In the genomic region with DNA sequence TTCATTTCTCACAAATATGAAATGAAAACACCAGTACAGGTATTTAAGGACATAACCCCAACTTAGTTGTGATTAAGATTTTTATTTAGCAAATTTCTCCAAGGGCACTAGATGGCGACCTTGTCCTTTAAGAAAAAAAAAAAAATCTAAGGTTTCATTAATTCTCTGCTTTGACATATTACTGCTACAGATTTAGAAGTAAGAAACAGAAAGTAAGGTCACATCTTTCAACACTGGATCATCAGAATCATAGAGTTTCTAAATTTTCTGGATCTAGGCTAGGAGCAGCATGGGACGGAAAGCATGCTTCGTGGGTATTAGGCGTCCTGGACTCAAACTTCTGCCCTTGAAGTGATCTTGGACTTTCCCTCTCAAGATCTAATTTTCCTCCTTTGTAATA, we compare ENCODE assay signal across 11 cellular contexts.
DNase-seq lines count a peak whose midpoint lies in the region; ATAC-seq and TF ChIP-seq lines count a peak whose summit lies in the region.
"Had no signal": no experiment of that assay in that cellular context is flagged by ENCODE, and none has a peak within 500 bp of the region (broad histone marks: within the 10 kb centered on the region; RNA-seq: fewer than 3 reads in every experiment).

No MANE protein-coding gene starts in this region.

- H3K9me3 Mint-ChIP-seq in activated CD4-positive, alpha-beta T cell treated with anti-CD3 and anti-CD28 coated beads for 36 hours (ENCODE audit: low read depth): no peaks in the 10 kb centered on the region
- H3K9me3 Mint-ChIP-seq: activated naive CD8-positive, alpha-beta T cell treated with anti-CD3 and anti-CD28 coated beads, Interleukin-2, amount 10 ng/mL, durations not matched to agents 7 days and 5 days had no signal

- no peaks in the 10 kb centered on the region for H4K20me1 ChIP-seq in PC-9 (ENCODE audit: insufficient read depth)

- H2AFZ ChIP-seq in PC-9: no peak overlapping the region

- H3K9me3 ChIP-seq in PC-9 (ENCODE audit: insufficient read depth, low read depth): no peaks in the 10 kb centered on the region
- no peaks in the 10 kb centered on the region for H3K9me3 ChIP-seq in thyroid gland
- H3K9me3 ChIP-seq: testis had no signal

- TF ChIP-seq POLR2A in thyroid gland (IDR thresholded peaks at IDR 0.05): no peak

- 49 to 55% methylated on average over 4 of the region's 4 CpGs for WGBS in thyroid gland, 2 donors

- H3K4me1 ChIP-seq in PC-9 (replicated peaks; ENCODE audit: insufficient read depth) (0 out of 2 replicates have a peak, but pooled peaks cover 4% of the 10 kb centered on the region), foreskin keratinocyte (peaks cover 5% of the 10 kb centered on the region), thyroid gland (no peaks in the 10 kb centered on the region)
- H3K4me1 ChIP-seq: testis had no signal

- H3K27me3 ChIP-seq in PC-9 (ENCODE audit: insufficient read depth, low read depth) (peaks cover 20% of the 10 kb centered on the region; the same call in 1 of the 2 replicates), foreskin keratinocyte (peaks cover 4% of the 10 kb centered on the region), thyroid gland (no peaks in the 10 kb centered on the region)
- H3K27me3 ChIP-seq: testis had no signal

- POLR2A ChIA-PET in PC-9 (lab: Charles Lee; ENCODE audit: unreplicated experiment): no interaction called here
- POLR2A ChIA-PET in activated CD4-positive, alpha-beta T cell treated with anti-CD3 and anti-CD28 coated beads for 36 hours (lab: Charles Lee): no interaction called here

- H3K4me2 ChIP-seq in PC-9: no peak overlapping the region

- H3K36me3 ChIP-seq in PC-9 (ENCODE audit: low read depth) (no peaks in the 10 kb centered on the region), thyroid gland (no peaks in the 10 kb centered on the region)

- H3K4me3 Mint-ChIP-seq in activated CD4-positive, alpha-beta T cell treated with anti-CD3 and anti-CD28 coated beads for 36 hours: no peak overlapping the region
- H3K4me3 Mint-ChIP-seq: activated naive CD8-positive, alpha-beta T cell treated with anti-CD3 and anti-CD28 coated beads, Interleukin-2, amount 10 ng/mL, durations not matched to agents 7 days and 5 days had no signal

- peaks cover 40% of the 10 kb centered on the region for H3K27me3 Mint-ChIP-seq in activated CD4-positive, alpha-beta T cell treated with anti-CD3 and anti-CD28 coated beads for 36 hours

- H3K27ac ChIP-seq in PC-9 (no peak overlapping the region), foreskin keratinocyte (no peak overlapping the region), thyroid gland (no peak overlapping the region)
- H3K27ac ChIP-seq: testis had no signal

- no peaks in the 10 kb centered on the region for H3K9me2 ChIP-seq in PC-9 (ENCODE audit: insufficient read depth)

- H3F3A ChIP-seq in PC-9 (ENCODE audit: insufficient read depth, low read depth): no peaks in the 10 kb centered on the region

- no peaks in the 10 kb centered on the region for H3K36me3 Mint-ChIP-seq in activated CD4-positive, alpha-beta T cell treated with anti-CD3 and anti-CD28 coated beads for 36 hours (ENCODE audit: low read depth)
- H3K36me3 Mint-ChIP-seq: activated naive CD8-positive, alpha-beta T cell treated with anti-CD3 and anti-CD28 coated beads, Interleukin-2, amount 10 ng/mL, durations not matched to agents 7 days and 5 days had no signal

- TF ChIP-seq CTCF in PC-9 (conservative IDR thresholded peaks at IDR 0.05) (peak; percentile 60), foreskin keratinocyte (conservative IDR thresholded peaks at IDR 0.05) (peak; percentile 66), thyroid gland (IDR thresholded peaks at IDR 0.05) (peak in 4 of 6 experiments; percentile 19 to 51 (median 36))

- BruUV-seq in PC-9 (replicated peaks; lab: Mats Ljungman, UMichigan): no TSS peak

- no peak for ATAC-seq in foreskin keratinocyte
- ATAC-seq in activated CD4-positive, alpha-beta T cell treated with anti-CD3 and anti-CD28 coated beads for 36 hours: no peak

- CTCF ChIA-PET in PC-9 (lab: Charles Lee): no interaction called here
- CTCF ChIA-PET in activated CD4-positive, alpha-beta T cell treated with anti-CD3 and anti-CD28 coated beads for 36 hours (lab: Charles Lee): interaction anchor here (1.1 kb wide), 1 partner anchor 21 kb away, joined by 3 read pairs; no protein-coding TSS in a partner anchor

- intact Hi-C loops in PC-9 (cut with micrococcal nuclease; ENCODE audit: unreplicated experiment) (loop anchor here (5.0 kb wide), 1 partner anchor 1014 kb away; no protein-coding TSS in a partner anchor), thyroid gland (cut with DNase I) (no loop called here)
- intact Hi-C loops in activated CD4-positive, alpha-beta T cell treated with anti-CD3 and anti-CD28 coated beads for 36 hours (cut with DNase I, micrococcal nuclease): no loop called here

- H3K4me1 Mint-ChIP-seq in activated CD4-positive, alpha-beta T cell treated with anti-CD3 and anti-CD28 coated beads for 36 hours: peaks cover 5% of the 10 kb centered on the region

- H3K79me2 ChIP-seq in PC-9 (ENCODE audit: low read depth): no peaks in the 10 kb centered on the region

- H3K4me3 ChIP-seq in PC-9 (no peak overlapping the region), thyroid gland (replicated peaks in 1 of 3) (no peak overlapping the region)
- H3K4me3 ChIP-seq: testis had no signal

- DNase-seq in NOMO-1 treated with DMSO at 0.1 percent for 48 hours (lab: John Stamatoyannopoulos, UW; ENCODE audit: unreplicated experiment): peak; percentile 4
- DNase-seq in NOMO-1 (lab: John Stamatoyannopoulos, UW; ENCODE audit: unreplicated experiment in 2 of 2): no peak
- no peak for DNase-seq in PC-9
- DNase-seq in foreskin keratinocyte: peak in 1 of 2 donors; percentile 18
- DNase-seq in thyroid gland: no peak
- DNase-seq in T-helper 1 cell: no peak
- no peak for DNase-seq in activated CD4-positive, alpha-beta T cell treated with anti-CD3 and anti-CD28 coated beads for 36 hours
- no peak for DNase-seq in NCI-H524 treated with DMSO at 0.1 percent for 48 hours (lab: John Stamatoyannopoulos, UW)
- DNase-seq: activated naive CD8-positive, alpha-beta T cell treated with anti-CD3 and anti-CD28 coated beads, Interleukin-2, amount 10 ng/mL, durations not matched to agents 7 days and 5 days; C1 segment of cervical spinal cord; testis had no signal

- no peak overlapping the region for H3K27ac Mint-ChIP-seq in activated CD4-positive, alpha-beta T cell treated with anti-CD3 and anti-CD28 coated beads for 36 hours
- H3K27ac Mint-ChIP-seq: activated naive CD8-positive, alpha-beta T cell treated with anti-CD3 and anti-CD28 coated beads, Interleukin-2, amount 10 ng/mL, durations not matched to agents 7 days and 5 days had no signal
